In the genomic region with DNA sequence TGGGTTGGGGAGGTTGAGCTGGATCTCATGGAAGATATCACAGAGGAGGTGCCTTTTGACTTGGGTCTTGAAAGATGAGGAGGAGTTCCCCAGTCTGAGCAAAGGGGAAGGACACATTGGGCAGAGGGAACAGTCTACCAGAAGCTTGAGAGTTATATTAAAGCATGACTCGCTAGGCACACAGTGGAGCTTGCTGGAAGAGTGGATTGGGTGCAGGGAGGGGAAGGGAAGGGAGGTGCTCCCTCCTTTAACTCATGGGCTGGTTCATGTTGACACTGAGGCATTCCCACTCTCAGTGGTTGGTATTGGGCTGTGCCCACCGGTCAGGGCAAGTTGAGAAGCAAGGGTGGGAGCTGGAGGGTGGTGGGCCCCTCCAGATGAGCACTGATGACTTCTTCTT, we compare ENCODE assay signal across 27 cellular contexts. TPM values are rescaled to one million over a fixed set of nuclear protein-coding genes. Genes with fewer than 3 reads are reported as not detected.
"Had no signal": no experiment of that assay in that cellular context is flagged by ENCODE, and none has a peak within 500 bp of the region (broad histone marks: within the 10 kb centered on the region; RNA-seq: fewer than 3 reads in every experiment).

No MANE protein-coding gene starts in this region.

- H3K36me3 ChIP-seq: neutrophil, thyroid gland had no signal

- H3K27me3 ChIP-seq: adrenal gland, foreskin keratinocyte, pancreas, thyroid gland had no signal

- H3K27ac ChIP-seq: adrenal gland, foreskin keratinocyte, neutrophil, pancreas, thyroid gland had no signal

- ATAC-seq: activated naive CD4-positive, alpha-beta T cell treated with anti-CD3 and anti-CD28 coated beads, Interleukin-2, amount 50 U/mL, for 72 hours; effector memory CD8-positive, alpha-beta T cell; foreskin keratinocyte; left lobe of liver; naive thymus-derived CD4-positive, alpha-beta T cell; pancreas had no signal

- H3K9me3 ChIP-seq: adrenal gland, neutrophil, pancreas, thyroid gland had no signal

- DNase-seq: activated B cell treated with CpG ODN at 0.5 μM for 24 hours; activated CD4-positive, alpha-beta memory T cell treated with anti-CD3 and anti-CD28 coated beads for 36 hours; activated CD4-positive, alpha-beta T cell treated with anti-CD3 and anti-CD28 coated beads for 4 hours; activated gamma-delta T cell treated with Interleukin-2 at 50 U/mL for 16 hours; activated T-cell treated with anti-CD3 and anti-CD28 coated beads for 4 hours; adrenal gland; cerebellar nuclear complex; effector memory CD8-positive, alpha-beta T cell; foreskin keratinocyte; hypothalamus; naive thymus-derived CD4-positive, alpha-beta T cell; pancreas; stimulated activated CD4-positive, alpha-beta T cell treated with anti-CD3 and anti-CD28 coated beads, Interleukin-12 subunit alpha, Interleukin-12 subunit beta, amount 100 ng/mL, for 4 hours; stimulated activated CD4-positive, alpha-beta T cell treated with anti-CD3 and anti-CD28 coated beads, Interleukin-1b, Interleukin-23, amount 100 ng/mL, for 48 hours; stimulated activated CD8-positive, alpha-beta memory T cell treated with anti-CD3 and anti-CD28 coated beads, Interleukin-4, amount 100 ng/mL, for 48 hours; stimulated activated naive CD4-positive, alpha-beta T cell; thyroid gland had no signal

- H3K4me3 ChIP-seq: adrenal gland, pancreas, thyroid gland had no signal

RNA-seq across cellular contexts. Expression of a gene that starts 5.9 kb away (rescaled TPM):
- total RNA-seq: activated B cell treated with CpG ODN at 0.5 μM for 24 hours; activated naive CD4-positive, alpha-beta T cell treated with anti-CD3 and anti-CD28 coated beads, Interleukin-2, amount 50 U/mL, for 72 hours; mononuclear cell had no signal
- polyA plus RNA-seq: naive thymus-derived CD4-positive, alpha-beta T cell had no signal

RNA-seq across cellular contexts. Expression of a gene that starts 57.8 kb away (rescaled TPM):
- total RNA-seq: activated B cell treated with CpG ODN at 0.5 μM for 24 hours; activated CD4-positive, alpha-beta memory T cell treated with anti-CD3 and anti-CD28 coated beads for 36 hours; activated naive CD4-positive, alpha-beta T cell treated with anti-CD3 and anti-CD28 coated beads, Interleukin-2, amount 50 U/mL, for 72 hours; activated T-helper 1 cell treated with anti-CD3 and anti-CD28 coated beads, Interleukin-12 subunit alpha, Interleukin-12 subunit beta, Interleukin-2, Interleukin-4 antibody, amounts not matched to agents 30 ng/mL and 10 ng/mL and 1 ng/mL, durations not matched to agents 14 hours and 24 hours and 36 hours; adrenal gland; astrocyte; bronchial epithelial cell; epithelial cell of proximal tubule; fibroblast of lung; foreskin keratinocyte; left lobe of liver; mononuclear cell; naive thymus-derived CD4-positive, alpha-beta T cell; thyroid gland; urinary bladder had no signal
- polyA plus RNA-seq: fibroblast of lung; foreskin keratinocyte; naive thymus-derived CD4-positive, alpha-beta T cell; urinary bladder had no signal
